ENCODE assay signal across 22 cellular contexts in the genomic region with DNA sequence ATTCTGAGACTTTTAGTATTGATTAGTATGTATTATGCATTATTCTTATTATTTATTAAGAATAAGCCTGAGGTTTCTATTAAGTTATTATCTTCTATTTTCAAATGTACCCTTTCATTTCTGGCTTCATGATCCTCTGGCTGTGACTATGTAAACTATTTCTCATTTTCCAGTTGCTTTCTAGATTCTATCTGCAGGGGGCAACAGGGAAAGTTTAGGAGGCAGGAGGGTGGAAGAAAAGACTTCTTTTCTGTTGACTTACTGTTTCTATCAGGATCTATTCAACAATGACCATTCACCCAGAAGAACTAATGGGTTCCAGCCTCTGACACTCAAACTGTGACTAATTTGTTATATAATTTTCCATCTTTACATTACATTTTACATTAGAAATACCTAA.
"Had no signal": no experiment of that assay in that cellular context is flagged by ENCODE, and none has a peak within 500 bp of the region (broad histone marks: within the 10 kb centered on the region; RNA-seq: fewer than 3 reads in every experiment).

No MANE protein-coding gene starts in this region.

- H3K27me3 ChIP-seq: adrenal gland, ascending aorta, neutrophil, uterus had no signal

- H3K36me3 ChIP-seq: adrenal gland, ascending aorta, neutrophil, prostate gland, thoracic aorta, uterus had no signal

- H3K4me3 ChIP-seq: adrenal gland, ascending aorta, prostate gland, skin epidermis, thoracic aorta, uterus had no signal

- DNase-seq: activated CD4-positive, alpha-beta T cell treated with anti-CD3 and anti-CD28 coated beads for 48 hours; activated CD4-positive, alpha-beta T cell treated with anti-CD3 and anti-CD28 coated beads, Interleukin-2, amount 50 U/mL, for 48 hours; activated CD8-positive, alpha-beta memory T cell treated with anti-CD3 and anti-CD28 coated beads for 24 hours; activated effector memory CD4-positive, alpha-beta T cell treated with anti-CD3 and anti-CD28 coated beads, Interleukin-2, amount 50 U/mL, for 16 hours; activated naive CD4-positive, alpha-beta T cell treated with anti-CD3 and anti-CD28 coated beads for 36 hours; activated naive CD8-positive, alpha-beta T cell treated with anti-CD3 and anti-CD28 coated beads for 36 hours; adrenal gland; caudate nucleus; islet precursor cell; left ventricle myocardium superior; retina; stimulated activated CD4-positive, alpha-beta T cell treated with anti-CD3 and anti-CD28 coated beads, Interleukin-12 subunit alpha, Interleukin-12 subunit beta, amount 100 ng/mL, for 4 hours; stimulated activated CD4-positive, alpha-beta T cell treated with anti-CD3 and anti-CD28 coated beads, Interleukin-4, amount 100 ng/mL, for 1 hour; stimulated activated naive CD8-positive, alpha-beta T cell treated with anti-CD3 and anti-CD28 coated beads, Interleukin-15, Interleukin-2, amounts not matched to agents 100 U/mL and 50 U/mL, for 24 hours; trophoblast cell; uterus had no signal

- ATAC-seq: left ventricle myocardium superior; sciatic nerve; stimulated activated naive CD8-positive, alpha-beta T cell treated with anti-CD3 and anti-CD28 coated beads, Interleukin-15, Interleukin-2, amounts not matched to agents 100 U/mL and 50 U/mL, for 24 hours had no signal
